Comparison of ENCODE assay signal across 24 cellular contexts in genomic region chr3:10907262-10907661, GRCh38.
"Had no signal": no experiment of that assay in that cellular context is flagged by ENCODE, and none has a peak within 500 bp of the region (broad histone marks: within the 10 kb centered on the region; RNA-seq: fewer than 3 reads in every experiment).

No MANE protein-coding gene starts in this region.

- ATAC-seq: left lobe of liver; naive thymus-derived CD4-positive, alpha-beta T cell; stimulated activated effector memory CD8-positive, alpha-beta T cell treated with anti-CD3 and anti-CD28 coated beads, Interleukin-12 subunit alpha, Interleukin-12 subunit beta, amount 100 ng/mL, for 72 hours had no signal

- H3K4me1 Mint-ChIP-seq: immature natural killer cell; memory B cell; naive thymus-derived CD4-positive, alpha-beta T cell; nephron; neural progenitor cell; stimulated activated effector memory CD8-positive, alpha-beta T cell treated with anti-CD3 and anti-CD28 coated beads, Interleukin-12 subunit alpha, Interleukin-12 subunit beta, amount 100 ng/mL, for 72 hours had no signal

- H2AFZ ChIP-seq: neural progenitor cell had no signal

- H3K4me3 ChIP-seq: coronary artery, esophagus muscularis mucosa, lung, neural progenitor cell, prostate gland, right atrium auricular region, sigmoid colon, stomach, thyroid gland, vagina had no signal

- H3K36me3 Mint-ChIP-seq: neural progenitor cell; stimulated activated effector memory CD8-positive, alpha-beta T cell treated with anti-CD3 and anti-CD28 coated beads, Interleukin-12 subunit alpha, Interleukin-12 subunit beta, amount 100 ng/mL, for 72 hours had no signal

- DNase-seq: dermis blood vessel endothelial cell; effector memory CD4-positive, alpha-beta T cell; hypothalamus; immature natural killer cell; midbrain; naive thymus-derived CD4-positive, alpha-beta T cell; sigmoid colon; stimulated activated CD4-positive, alpha-beta T cell treated with anti-CD3 and anti-CD28 coated beads, Interleukin-2, amount 100 ng/mL, for 24 hours; stimulated activated CD4-positive, alpha-beta T cell treated with anti-CD3 and anti-CD28 coated beads, Interleukin-4, amount 100 ng/mL, for 24 hours; stimulated activated naive CD4-positive, alpha-beta T cell treated with Interleukin-2 at 50 U/mL for 16 hours; stomach; thyroid gland; trophoblast cell had no signal

- H3K4me3 Mint-ChIP-seq: immature natural killer cell; memory B cell; naive thymus-derived CD4-positive, alpha-beta T cell; nephron; neural progenitor cell; stimulated activated effector memory CD8-positive, alpha-beta T cell treated with anti-CD3 and anti-CD28 coated beads, Interleukin-12 subunit alpha, Interleukin-12 subunit beta, amount 100 ng/mL, for 72 hours had no signal

- H3K27ac Mint-ChIP-seq: immature natural killer cell; memory B cell; naive thymus-derived CD4-positive, alpha-beta T cell; nephron; neural progenitor cell; stimulated activated effector memory CD8-positive, alpha-beta T cell treated with anti-CD3 and anti-CD28 coated beads, Interleukin-12 subunit alpha, Interleukin-12 subunit beta, amount 100 ng/mL, for 72 hours had no signal

- H3K4me2 ChIP-seq: neural progenitor cell had no signal

- H3K4me1 ChIP-seq: esophagus muscularis mucosa, neural progenitor cell, prostate gland, right atrium auricular region, sigmoid colon, stomach, thyroid gland, vagina had no signal

- H3K36me3 ChIP-seq: esophagus muscularis mucosa, neural progenitor cell, prostate gland, right atrium auricular region, sigmoid colon, stomach, thyroid gland, vagina had no signal

- H3K9me3 ChIP-seq: prostate gland, thyroid gland had no signal

- H3K27me3 ChIP-seq: neural progenitor cell, right atrium auricular region, thyroid gland, vagina had no signal

- H3K27ac ChIP-seq: coronary artery, esophagus muscularis mucosa, neural progenitor cell, prostate gland, right atrium auricular region, sigmoid colon, stomach, thyroid gland, vagina had no signal
